21 cellular contexts compared by ENCODE assay signal in genomic region chr3:77342688-77343087, GRCh38.
"Had no signal": no experiment of that assay in that cellular context is flagged by ENCODE, and none has a peak within 500 bp of the region (broad histone marks: within the 10 kb centered on the region; RNA-seq: fewer than 3 reads in every experiment).

No MANE protein-coding gene starts in this region.

- H3K4me3 Mint-ChIP-seq: activated naive CD8-positive, alpha-beta T cell; central memory CD8-positive, alpha-beta T cell; natural killer cell treated with Interleukin-12 subunit alpha and Interleukin-12 subunit beta and Interleukin-15 and Interleukin-18, amount 100 ng/mL, for 72 hours had no signal

- H3K27me3 ChIP-seq: esophagus squamous epithelium, heart right ventricle, right lobe of liver, testis, transverse colon had no signal

- H3K4me1 Mint-ChIP-seq: central memory CD8-positive, alpha-beta T cell had no signal

- H3K9me3 ChIP-seq: esophagus squamous epithelium, heart right ventricle, left ventricle myocardium inferior, mucosa of descending colon, right lobe of liver, testis, transverse colon had no signal

- H3K4me1 ChIP-seq: esophagus squamous epithelium, heart right ventricle, left ventricle myocardium inferior, right lobe of liver, testis, transverse colon had no signal

- H3K27me3 Mint-ChIP-seq: activated naive CD8-positive, alpha-beta T cell; central memory CD8-positive, alpha-beta T cell; natural killer cell treated with Interleukin-12 subunit alpha and Interleukin-12 subunit beta and Interleukin-15 and Interleukin-18, amount 100 ng/mL, for 72 hours had no signal

- H3K4me3 ChIP-seq: esophagus squamous epithelium, heart right ventricle, left ventricle myocardium inferior, mucosa of descending colon, right lobe of liver, testis, transverse colon had no signal

- H3K36me3 ChIP-seq: esophagus squamous epithelium, heart right ventricle, left ventricle myocardium inferior, right lobe of liver, transverse colon had no signal

- H3K36me3 Mint-ChIP-seq: activated naive CD8-positive, alpha-beta T cell had no signal

- H3K27ac Mint-ChIP-seq: activated naive CD8-positive, alpha-beta T cell; natural killer cell treated with Interleukin-12 subunit alpha and Interleukin-12 subunit beta and Interleukin-15 and Interleukin-18, amount 100 ng/mL, for 72 hours had no signal

- DNase-seq: activated CD4-positive, alpha-beta T cell treated with anti-CD3 and anti-CD28 coated beads for 4 hours; activated CD4-positive, alpha-beta T cell treated with anti-CD3 and anti-CD28 coated beads, Interleukin-2, amount 50 U/mL, for 4 hours; activated effector memory CD4-positive, alpha-beta T cell treated with Interleukin-2 at 50 U/mL for 16 hours; activated naive CD4-positive, alpha-beta T cell treated with Interleukin-2 at 50 U/mL for 16 hours; activated T-cell treated with anti-CD3 and anti-CD28 coated beads for 4 hours; anterior cingulate cortex; dermis blood vessel endothelial cell; effector CD4-positive, alpha-beta T cell; esophagus squamous epithelium; foreskin melanocyte; heart right ventricle; left ventricle myocardium inferior; mucosa of descending colon; right lobe of liver; stimulated activated CD4-positive, alpha-beta T cell treated with anti-CD3 and anti-CD28 coated beads, Interleukin-2, amount 100 ng/mL, for 48 hours; stimulated activated naive CD4-positive, alpha-beta T cell treated with Interleukin-2 at 50 U/mL for 16 hours; testis; transverse colon had no signal

- H3K27ac ChIP-seq: esophagus squamous epithelium, heart right ventricle, left ventricle myocardium inferior, right lobe of liver, testis, transverse colon had no signal
